In the genomic region with DNA sequence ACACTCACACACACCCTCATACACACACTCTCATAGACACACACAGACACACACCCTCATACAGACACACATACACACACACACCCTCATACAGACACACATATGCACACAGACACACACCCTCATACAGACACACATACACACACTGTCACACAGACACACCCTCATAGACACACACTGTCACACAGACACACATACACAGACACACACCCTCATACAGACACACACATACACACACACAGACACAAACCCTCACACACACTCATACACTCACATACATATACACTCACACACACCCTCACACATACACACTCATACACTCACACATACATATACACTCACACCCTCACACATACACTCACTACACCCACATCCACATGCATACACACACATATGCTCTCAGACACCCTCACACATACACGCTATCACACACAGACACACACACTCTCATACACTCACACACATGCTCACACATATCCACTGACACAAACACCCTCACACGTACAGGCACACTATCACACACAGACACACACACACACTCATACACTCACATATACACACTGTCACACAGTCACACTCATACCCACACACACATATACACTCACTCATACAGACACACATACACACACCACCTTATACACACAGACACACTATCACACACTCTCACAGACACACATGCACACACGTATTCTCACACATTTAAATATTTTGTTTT, we compare ENCODE assay signal across 28 cellular contexts. TPM values are rescaled to one million over a fixed set of nuclear protein-coding genes. Genes with fewer than 3 reads are reported as not detected.
"Had no signal": no experiment of that assay in that cellular context is flagged by ENCODE, and none has a peak within 500 bp of the region (broad histone marks: within the 10 kb centered on the region; RNA-seq: fewer than 3 reads in every experiment).

No MANE protein-coding gene starts in this region.

- H3K4me3 ChIP-seq: heart right ventricle, mucosa of descending colon, pancreas, psoas muscle, tibial artery, vagina had no signal

- H3K4me1 ChIP-seq: heart right ventricle, pancreas, psoas muscle, tibial artery, vagina had no signal

- H3K27me3 Mint-ChIP-seq: activated naive CD8-positive, alpha-beta T cell treated with anti-CD3 and anti-CD28 coated beads for 36 hours; activated T-cell treated with anti-CD3 and anti-CD28 coated beads, Interleukin-2, amount 50 U/mL, for 24 hours; activated T-helper 17 cell treated with anti-CD3 and anti-CD28 coated beads, Interleukin-2, amount 50 U/mL, for 72 hours; stimulated activated naive CD8-positive, alpha-beta T cell treated with anti-CD3 and anti-CD28 coated beads, Interleukin-15, amount 100 ng/mL, for 72 hours had no signal

- H3K4me1 Mint-ChIP-seq: activated T-helper 17 cell treated with anti-CD3 and anti-CD28 coated beads, Interleukin-2, amount 50 U/mL, for 72 hours; naive B cell; stimulated activated naive CD8-positive, alpha-beta T cell treated with anti-CD3 and anti-CD28 coated beads, Interleukin-15, amount 100 ng/mL, for 72 hours had no signal

- FAIRE-seq: keratinocyte, pancreas, TTC549 had no signal

- H3K36me3 ChIP-seq: heart right ventricle, neutrophil, pancreas, tibial artery, vagina had no signal

- H3K36me3 Mint-ChIP-seq: activated naive CD8-positive, alpha-beta T cell treated with anti-CD3 and anti-CD28 coated beads for 36 hours; naive B cell had no signal

- H3K9me3 Mint-ChIP-seq: activated naive CD8-positive, alpha-beta T cell treated with anti-CD3 and anti-CD28 coated beads for 36 hours; activated T-cell treated with anti-CD3 and anti-CD28 coated beads, Interleukin-2, amount 50 U/mL, for 24 hours; activated T-helper 17 cell treated with anti-CD3 and anti-CD28 coated beads, Interleukin-2, amount 50 U/mL, for 72 hours; endodermal cell; naive B cell; stimulated activated naive CD8-positive, alpha-beta T cell treated with anti-CD3 and anti-CD28 coated beads, Interleukin-15, amount 100 ng/mL, for 72 hours had no signal

- H3K27ac Mint-ChIP-seq: activated naive CD8-positive, alpha-beta T cell treated with anti-CD3 and anti-CD28 coated beads for 36 hours; activated T-cell treated with anti-CD3 and anti-CD28 coated beads, Interleukin-2, amount 50 U/mL, for 24 hours; activated T-helper 17 cell treated with anti-CD3 and anti-CD28 coated beads, Interleukin-2, amount 50 U/mL, for 72 hours; endodermal cell; naive B cell; stimulated activated naive CD8-positive, alpha-beta T cell treated with anti-CD3 and anti-CD28 coated beads, Interleukin-15, amount 100 ng/mL, for 72 hours had no signal

- DNase-seq: activated CD8-positive, alpha-beta memory T cell treated with anti-CD3 and anti-CD28 coated beads, Interleukin-2, amount 50 U/mL, for 4 hours; activated naive CD4-positive, alpha-beta T cell; activated naive CD8-positive, alpha-beta T cell treated with anti-CD3 and anti-CD28 coated beads for 36 hours; activated T-cell treated with anti-CD3 and anti-CD28 coated beads, Interleukin-2, amount 50 U/mL, for 24 hours; cerebellar nuclear complex; cortex of kidney; heart right ventricle; left colon; mesenchymal stem cell; mucosa of descending colon; naive B cell; pancreas; psoas muscle; right cardiac atrium; stimulated activated CD4-positive, alpha-beta T cell treated with anti-CD3 and anti-CD28 coated beads, Interleukin-12 subunit alpha, Interleukin-12 subunit beta, amount 100 ng/mL, for 4 hours; stimulated activated CD4-positive, alpha-beta T cell treated with anti-CD3 and anti-CD28 coated beads, Interleukin-4, amount 100 ng/mL, for 4 hours; stimulated activated naive CD8-positive, alpha-beta T cell treated with anti-CD3 and anti-CD28 coated beads, Interleukin-15, amount 100 ng/mL, for 72 hours; T-helper 1 cell; tibial artery had no signal

- H3K4me3 Mint-ChIP-seq: activated naive CD8-positive, alpha-beta T cell treated with anti-CD3 and anti-CD28 coated beads for 36 hours; activated T-cell treated with anti-CD3 and anti-CD28 coated beads, Interleukin-2, amount 50 U/mL, for 24 hours; activated T-helper 17 cell treated with anti-CD3 and anti-CD28 coated beads, Interleukin-2, amount 50 U/mL, for 72 hours; endodermal cell; naive B cell; stimulated activated naive CD8-positive, alpha-beta T cell treated with anti-CD3 and anti-CD28 coated beads, Interleukin-15, amount 100 ng/mL, for 72 hours had no signal

- ATAC-seq: activated T-helper 17 cell treated with anti-CD3 and anti-CD28 coated beads, Interleukin-2, amount 50 U/mL, for 72 hours; left colon; mucosa of descending colon; pancreas; psoas muscle; right cardiac atrium; stimulated activated naive CD8-positive, alpha-beta T cell treated with anti-CD3 and anti-CD28 coated beads, Interleukin-15, amount 100 ng/mL, for 72 hours had no signal

- H3K9me3 ChIP-seq: heart right ventricle, mucosa of descending colon, neutrophil, pancreas, psoas muscle, tibial artery, vagina had no signal

- H3K27ac ChIP-seq: heart right ventricle, neutrophil, pancreas, psoas muscle, tibial artery, vagina had no signal

- H3K27me3 ChIP-seq: neutrophil, pancreas, vagina had no signal

RNA-seq across cellular contexts. Expression of a gene that starts 9.1 kb away (rescaled TPM):
- total RNA-seq: activated naive CD8-positive, alpha-beta T cell treated with anti-CD3 and anti-CD28 coated beads for 36 hours; activated T-helper 17 cell treated with anti-CD3 and anti-CD28 coated beads, Interleukin-2, amount 50 U/mL, for 72 hours; endodermal cell; fibroblast of villous mesenchyme; left colon; lower leg skin; mucosa of descending colon; pancreas; psoas muscle; right cardiac atrium; skeletal muscle tissue; vagina had no signal
- polyA plus RNA-seq: heart right ventricle, keratinocyte, pancreas, psoas muscle, right cardiac atrium had no signal

RNA-seq across cellular contexts. Expression of a gene that starts 11.5 kb away (rescaled TPM):
- total RNA-seq: activated T-helper 17 cell treated with anti-CD3 and anti-CD28 coated beads, Interleukin-2, amount 50 U/mL, for 72 hours; fibroblast of villous mesenchyme; heart right ventricle; left colon; mucosa of descending colon; psoas muscle; right cardiac atrium; skeletal muscle tissue had no signal
- polyA plus RNA-seq: heart right ventricle, right cardiac atrium had no signal
